13 cellular contexts compared by ENCODE assay signal in the genomic region with DNA sequence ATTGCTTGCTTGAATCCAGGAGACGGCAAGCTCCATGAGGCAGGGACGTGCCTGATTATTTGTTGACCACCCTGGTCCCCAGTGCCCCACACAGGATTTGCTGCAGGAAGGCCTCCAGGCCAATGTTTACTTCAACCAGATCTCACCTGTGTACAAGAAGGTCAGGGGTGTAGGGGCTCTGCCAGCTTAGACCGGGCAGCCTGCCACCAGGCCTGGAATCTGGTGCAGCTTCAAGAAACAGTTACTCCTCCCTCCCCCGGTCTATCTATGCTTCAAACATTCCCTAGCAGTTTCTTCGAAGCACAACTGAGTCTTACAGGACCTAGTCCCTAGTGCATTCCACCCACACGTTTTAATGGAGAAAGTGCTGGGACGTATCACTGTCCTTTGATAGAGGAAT. TPM values are rescaled to one million over a fixed set of nuclear protein-coding genes. Genes with fewer than 3 reads are reported as not detected.
DNase-seq lines count a peak whose midpoint lies in the region; ATAC-seq and TF ChIP-seq lines count a peak whose summit lies in the region.
"Had no signal": no experiment of that assay in that cellular context is flagged by ENCODE, and none has a peak within 500 bp of the region (broad histone marks: within the 10 kb centered on the region; RNA-seq: fewer than 3 reads in every experiment).

No MANE protein-coding gene starts in this region.

- CTCF ChIA-PET in IMR-90 (lab: Yijun Ruan, JAX) (interaction anchor here (1.1 kb wide), 1 partner anchor 56 kb away, joined by 3 read pairs; no protein-coding TSS in a partner anchor), RWPE1 (lab: Yijun Ruan, JAX) (no interaction called here)

- no peaks in the 10 kb centered on the region for H3K27me3 Mint-ChIP-seq in activated T-cell treated with anti-CD3 and anti-CD28 coated beads, Interleukin-2, amount 50 U/mL, for 72 hours (ENCODE audit: low read depth)

- peaks cover 78% of the 10 kb centered on the region for H3K4me1 Mint-ChIP-seq in stimulated activated effector memory CD8-positive, alpha-beta T cell treated with anti-CD3 and anti-CD28 coated beads, Interleukin-12 subunit alpha, Interleukin-12 subunit beta, amount 100 ng/mL, for 72 hours
- peaks cover 59% of the 10 kb centered on the region for H3K4me1 Mint-ChIP-seq in activated T-cell treated with anti-CD3 and anti-CD28 coated beads, Interleukin-2, amount 50 U/mL, for 72 hours (ENCODE audit: low read depth)

- no peak for TF ChIP-seq RAD21 in IMR-90 (IDR thresholded peaks at IDR 0.05; ENCODE audit: low read length)

- intact Hi-C loops in IMR-90 (cut with micrococcal nuclease) = no loop called here

- no peak overlapping the region for H2AK5ac ChIP-seq in IMR-90 (ENCODE audit: low read depth, low read length)

- POLR2A ChIA-PET in IMR-90 (lab: Charles Lee; ENCODE audit: unreplicated experiment) (no interaction called here), RWPE1 (lab: Yijun Ruan, JAX; ENCODE audit: low non-redundant PET) (no interaction called here)

- dilution Hi-C loops in IMR-90 (cut with HindIII; ENCODE audit: low sequenced_read_pairs, unreplicated experiment) = no loop called here

- no peak overlapping the region for H3K18ac ChIP-seq in IMR-90 (ENCODE audit: low read depth, low read length)

- H3K4me1 ChIP-seq in IMR-90 (ENCODE audit: control insufficient read depth, insufficient read depth, low read length) = peaks cover 29% of the 10 kb centered on the region

- H4K20me1 ChIP-seq in IMR-90 (ENCODE audit: insufficient read depth, low read length) = no peaks in the 10 kb centered on the region

- WGBS in IMR-90 (ENCODE audit: extremely low coverage in 2 of 2, insufficient read length in 1 of 2), 2 experiments = no CpG with 5 or more reads among the region's 7 CpGs

- DNase-seq in IMR-90 (no peak), brain microvascular endothelial cell (peak; percentile 11), iris pigment epithelial cell (ENCODE audit: low read depth) (peak; percentile 12), NCI-H1694 treated with DMSO at 0.1 percent for 48 hours (lab: John Stamatoyannopoulos, UW) (no peak), RWPE1 (ENCODE audit: low spot score) (no peak)
- DNase-seq in stimulated activated effector memory CD8-positive, alpha-beta T cell treated with anti-CD3 and anti-CD28 coated beads, Interleukin-12 subunit alpha, Interleukin-12 subunit beta, amount 100 ng/mL, for 72 hours (ENCODE audit: low spot score in 2 of 2) = no peak
- DNase-seq in activated T-cell treated with anti-CD3 and anti-CD28 coated beads, Interleukin-2, amount 50 U/mL, for 72 hours = no peak
- DNase-seq: activated T-cell treated with anti-CD3 and anti-CD28 coated beads for 4 hours; central memory CD4-positive, alpha-beta T cell; foreskin melanocyte; mucosa of descending colon; NCI-H187 treated with DMSO at 0.1 percent for 48 hours had no signal

- H3K4ac ChIP-seq in IMR-90 (ENCODE audit: low read depth, low read length) = peak overlapping the region; percentile 39; the same call in 1 of the 2 replicates

- H3K9me3 ChIP-seq in IMR-90 (ENCODE audit: control insufficient read depth, insufficient read depth, low read length) = no peaks in the 10 kb centered on the region
- H3K9me3 ChIP-seq: mucosa of descending colon had no signal

- H3K4me2 ChIP-seq in IMR-90 (ENCODE audit: low read depth, low read length) = no peak overlapping the region

- H3K4me3 ChIP-seq in IMR-90 (ENCODE audit: insufficient read depth, low read depth, low read length) = no peak overlapping the region
- no peak overlapping the region for H3K4me3 ChIP-seq in brain microvascular endothelial cell (ENCODE audit: low read depth, low read length)
- H3K4me3 ChIP-seq: mucosa of descending colon had no signal

- H2BK5ac ChIP-seq in IMR-90 (ENCODE audit: low read depth, low read length, poor library complexity, severe bottlenecking) = no peak overlapping the region

- H4K5ac ChIP-seq in IMR-90 (ENCODE audit: low read depth, low read length) = no peak overlapping the region

- H2AK9ac ChIP-seq in IMR-90 (replicated peaks; ENCODE audit: low read depth, low read length, poor library complexity) = peak overlapping the region; percentile 33

- H3K27me3 ChIP-seq in IMR-90 (ENCODE audit: control insufficient read depth, insufficient read depth, low read length) (no peaks in the 10 kb centered on the region), brain microvascular endothelial cell (replicated peaks) (no peaks in the 10 kb centered on the region)

- TF ChIP-seq POLR2A in IMR-90 (IDR thresholded peaks at IDR 0.05; ENCODE audit: low read depth, low read length) = no peak

- ATAC-seq in IMR-90 (ENCODE audit: low read depth) = no peak
- ATAC-seq in stimulated activated effector memory CD8-positive, alpha-beta T cell treated with anti-CD3 and anti-CD28 coated beads, Interleukin-12 subunit alpha, Interleukin-12 subunit beta, amount 100 ng/mL, for 72 hours = no peak
- no peak for ATAC-seq in activated T-cell treated with anti-CD3 and anti-CD28 coated beads, Interleukin-2, amount 50 U/mL, for 72 hours (replicated peaks in 1 of 2)
- ATAC-seq in GM21360 (IDR thresholded peaks at IDR 0.05; ENCODE audit: unreplicated experiment) = no peak
- ATAC-seq: mucosa of descending colon had no signal

- no peak overlapping the region for H3K27ac ChIP-seq in IMR-90 (ENCODE audit: insufficient read depth, low read length)
- no peak overlapping the region for H3K27ac ChIP-seq in brain microvascular endothelial cell
- H3K27ac ChIP-seq in RWPE1 = no peak overlapping the region

- H4K8ac ChIP-seq in IMR-90 (ENCODE audit: low read depth in 2 of 2, low read length in 2 of 2) = no peak overlapping the region

- in situ Hi-C loops in IMR-90 (cut with MboI; ENCODE audit: low sequenced_read_pairs) (no loop called here), brain microvascular endothelial cell (cut with HindIII; ENCODE audit: low pct_ligation_motif_present, low sequenced_read_pairs) (no loop called here)

- H3K27ac Mint-ChIP-seq in stimulated activated effector memory CD8-positive, alpha-beta T cell treated with anti-CD3 and anti-CD28 coated beads, Interleukin-12 subunit alpha, Interleukin-12 subunit beta, amount 100 ng/mL, for 72 hours = peak overlapping the region; percentile 69
- no peak overlapping the region for H3K27ac Mint-ChIP-seq in activated T-cell treated with anti-CD3 and anti-CD28 coated beads, Interleukin-2, amount 50 U/mL, for 72 hours

- H3K9me3 Mint-ChIP-seq in stimulated activated effector memory CD8-positive, alpha-beta T cell treated with anti-CD3 and anti-CD28 coated beads, Interleukin-12 subunit alpha, Interleukin-12 subunit beta, amount 100 ng/mL, for 72 hours = no peaks in the 10 kb centered on the region
- no peaks in the 10 kb centered on the region for H3K9me3 Mint-ChIP-seq in activated T-cell treated with anti-CD3 and anti-CD28 coated beads, Interleukin-2, amount 50 U/mL, for 72 hours

- no peak overlapping the region for H2BK15ac ChIP-seq in IMR-90 (ENCODE audit: low read depth, low read length)

- BruUV-seq in IMR-90 (replicated peaks; lab: Mats Ljungman, UMichigan) = no TSS peak

- H2BK20ac ChIP-seq in IMR-90 (ENCODE audit: low read depth, low read length) = no peak overlapping the region

- peaks cover 37% of the 10 kb centered on the region for H3K36me3 Mint-ChIP-seq in stimulated activated effector memory CD8-positive, alpha-beta T cell treated with anti-CD3 and anti-CD28 coated beads, Interleukin-12 subunit alpha, Interleukin-12 subunit beta, amount 100 ng/mL, for 72 hours
- no peaks in the 10 kb centered on the region for H3K36me3 Mint-ChIP-seq in activated T-cell treated with anti-CD3 and anti-CD28 coated beads, Interleukin-2, amount 50 U/mL, for 72 hours (ENCODE audit: insufficient read depth in 2 of 2)

- H2BK120ac ChIP-seq in IMR-90 (ENCODE audit: low read depth, low read length) = no peak overlapping the region

- H3K36me3 ChIP-seq in IMR-90 (ENCODE audit: control insufficient read depth, insufficient read depth, low read length) = no peaks in the 10 kb centered on the region
- no peaks in the 10 kb centered on the region for H3K36me3 ChIP-seq in brain microvascular endothelial cell (replicated peaks)

- no peak overlapping the region for H3K56ac ChIP-seq in IMR-90 (ENCODE audit: extremely low read depth, insufficient read depth, low read length)

- no peak overlapping the region for H4K91ac ChIP-seq in IMR-90 (ENCODE audit: insufficient read depth, low read depth, low read length)

- peaks cover 8% of the 10 kb centered on the region for H3K9me1 ChIP-seq in IMR-90 (ENCODE audit: insufficient read depth, low read length)

- H2AFZ ChIP-seq in IMR-90 (replicated peaks; ENCODE audit: low read length, poor library complexity) = no peak overlapping the region

- no peak overlapping the region for H3K23ac ChIP-seq in IMR-90 (ENCODE audit: low read depth, low read length)

- no peak overlapping the region for H3K14ac ChIP-seq in IMR-90 (replicated peaks; ENCODE audit: low read depth, low read length)

- H3K79me1 ChIP-seq in IMR-90 (ENCODE audit: low read depth in 1 of 2, low read length in 2 of 2) = peaks cover 6 to 9% of the 10 kb centered on the region in 2 experiments; a peak in 1 of 4 replicates

- no peak overlapping the region for H3K4me3 Mint-ChIP-seq in stimulated activated effector memory CD8-positive, alpha-beta T cell treated with anti-CD3 and anti-CD28 coated beads, Interleukin-12 subunit alpha, Interleukin-12 subunit beta, amount 100 ng/mL, for 72 hours
- no peak overlapping the region for H3K4me3 Mint-ChIP-seq in activated T-cell treated with anti-CD3 and anti-CD28 coated beads, Interleukin-2, amount 50 U/mL, for 72 hours

- H3K9ac ChIP-seq in IMR-90 (ENCODE audit: low read depth, low read length) = no peak overlapping the region

- TF ChIP-seq CTCF in IMR-90 (conservative IDR thresholded peaks at IDR 0.05; ENCODE audit: low read depth, low read length) (no peak), brain microvascular endothelial cell (IDR thresholded peaks at IDR 0.05; ENCODE audit: low read depth, low read length, missing control alignments) (no peak), RWPE1 (conservative IDR thresholded peaks at IDR 0.05; ENCODE audit: low read depth) (no peak)

TF ChIP-seq in IMR-90, 13 proteins besides CTCF, POLR2A, EP300 and RAD21 (continues in another document):
- TF ChIP-seq MAFK (IDR thresholded peaks at IDR 0.05; ENCODE audit: low read depth, low read length) (no peak), CEBPB (IDR thresholded peaks at IDR 0.05; ENCODE audit: low read depth, low read length) (no peak), RCOR1 (IDR thresholded peaks at IDR 0.05; ENCODE audit: insufficient replicate concordance, low read length) (no peak), CHD1 (IDR thresholded peaks at IDR 0.05; ENCODE audit: low read depth, low read length) (no peak), RFX5 (IDR thresholded peaks at IDR 0.05; ENCODE audit: low read depth, low read length) (no peak), FOS (IDR thresholded peaks at IDR 0.05; ENCODE audit: low read depth, low read length) (no peak), BHLHE40 (IDR thresholded peaks at IDR 0.05; ENCODE audit: low read depth, low read length) (no peak)

RNA-seq across cellular contexts. Expression of a gene that starts 8.1 kb away (rescaled TPM):
- total RNA-seq in IMR-90 (2012; rRNA removed) = 14.0 and 14.2 TPM in 2 replicates
- polyA plus RNA-seq in IMR-90 (2012; rRNA removed) = 22.3 and 23.5 TPM in 2 replicates
- 20.8 and 23.4 TPM in 2 replicates for polyA plus RNA-seq in IMR-90 (2012; cell fraction: cytosol; rRNA removed)
- 18.9 and 31.2 TPM in 2 replicates for polyA plus RNA-seq in IMR-90 (2012; cell fraction: nucleus; rRNA removed; ENCODE audit: low replicate concordance)
- total RNA-seq in activated T-cell treated with anti-CD3 and anti-CD28 coated beads, Interleukin-2, amount 50 U/mL, for 72 hours = 10 to 100 TPM in 1 of 2 donors, 1 to 10 TPM in 1; 7.4 to 19.6 TPM

Comparison
In these comparisons a context has a peak if more than half of its experiments do, and no peak if none do; other contexts are left out.
1. DNase-seq: peak in brain microvascular endothelial cell (single experiment) and iris pigment epithelial cell (single experiment); none in IMR-90 (single experiment), stimulated activated effector memory CD8-positive, alpha-beta T cell treated with anti-CD3 and anti-CD28 coated beads, Interleukin-12 subunit alpha, Interleukin-12 subunit beta, amount 100 ng/mL, for 72 hours (0 of 2), activated T-cell treated with anti-CD3 and anti-CD28 coated beads, Interleukin-2, amount 50 U/mL, for 72 hours (0 of 2), NCI-H1694 treated with DMSO at 0.1 percent for 48 hours (single experiment) and RWPE1 (single experiment).